ENCODE assay signal across 1 cellular context in genomic region chr1:202086579-202087350, GRCh38.
TF ChIP-seq lines count a peak whose summit lies in the region.

No MANE protein-coding gene starts in this region.

TF ChIP-seq in H1, 55 proteins besides CTCF, POLR2A, EP300 and RAD21:
- TF ChIP-seq FOSL1 (IDR thresholded peaks at IDR 0.05; ENCODE audit: insufficient read depth, low read depth, low read length) (no peak), SP1 (IDR thresholded peaks at IDR 0.05; ENCODE audit: low read depth, low read length) (0 out of 2 replicates have a peak, but pooled peaks have one; percentile 21), CHD1 (IDR thresholded peaks at IDR 0.05; ENCODE audit: low read depth, low read length) (no peak), BCL11A (IDR thresholded peaks at IDR 0.05; ENCODE audit: low read depth in 2 of 2, low read length in 2 of 2) (no peak), RBBP5 (IDR thresholded peaks at IDR 0.05; ENCODE audit: borderline replicate concordance, low read depth, low read length) (peak; percentile 4; the same call in 1 of the 2 replicates), SP2 (IDR thresholded peaks at IDR 0.05; ENCODE audit: low read length) (no peak), CTBP2 (IDR thresholded peaks at IDR 0.05; ENCODE audit: borderline replicate concordance, insufficient read depth, insufficient read length, low read length) (no peak), POLR2AphosphoS5 (IDR thresholded peaks at IDR 0.05; ENCODE audit: low read depth, low read length) (no peak), TAF1 (IDR thresholded peaks at IDR 0.05; ENCODE audit: low read depth, low read length) (0 out of 2 replicates have a peak, but pooled peaks have one; percentile 47), TBP (IDR thresholded peaks at IDR 0.05; ENCODE audit: low read depth, low read length) (peak; percentile 52), BACH1 (IDR thresholded peaks at IDR 0.05; ENCODE audit: low read length) (no peak), KDM4A (IDR thresholded peaks at IDR 0.05; ENCODE audit: low read depth, low read length, severe bottlenecking) (no peak), NANOG (IDR thresholded peaks at IDR 0.05; ENCODE audit: insufficient read depth, low read depth, low read length, poor library complexity, severe bottlenecking) (no peak), KDM1A (IDR thresholded peaks at IDR 0.05; ENCODE audit: borderline replicate concordance, low read length) (no peak), TCF12 (IDR thresholded peaks at IDR 0.05; ENCODE audit: low read depth, low read length) (no peak), CHD2 (IDR thresholded peaks at IDR 0.05; ENCODE audit: low read length) (no peak), EGR1 (IDR thresholded peaks at IDR 0.05; ENCODE audit: borderline replicate concordance, low read depth, low read length) (no peak), YY1 (IDR thresholded peaks at IDR 0.05; ENCODE audit: low read depth, low read length) (no peak), TEAD4 (IDR thresholded peaks at IDR 0.05; ENCODE audit: low read depth, low read length) (no peak)
- TF ChIP-seq, protein P1, sequence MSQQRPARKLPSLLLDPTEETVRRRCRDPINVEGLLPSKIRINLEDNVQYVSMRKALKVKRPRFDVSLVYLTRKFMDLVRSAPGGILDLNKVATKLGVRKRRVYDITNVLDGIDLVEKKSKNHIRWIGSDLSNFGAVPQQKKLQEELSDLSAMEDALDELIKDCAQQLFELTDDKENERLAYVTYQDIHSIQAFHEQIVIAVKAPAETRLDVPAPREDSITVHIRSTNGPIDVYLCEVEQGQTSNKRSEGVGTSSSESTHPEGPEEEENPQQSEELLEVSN (IDR thresholded peaks at IDR 0.05), result peak; percentile 32; the same call in 1 of the 2 replicates
- TF ChIP-seq, protein P2, sequence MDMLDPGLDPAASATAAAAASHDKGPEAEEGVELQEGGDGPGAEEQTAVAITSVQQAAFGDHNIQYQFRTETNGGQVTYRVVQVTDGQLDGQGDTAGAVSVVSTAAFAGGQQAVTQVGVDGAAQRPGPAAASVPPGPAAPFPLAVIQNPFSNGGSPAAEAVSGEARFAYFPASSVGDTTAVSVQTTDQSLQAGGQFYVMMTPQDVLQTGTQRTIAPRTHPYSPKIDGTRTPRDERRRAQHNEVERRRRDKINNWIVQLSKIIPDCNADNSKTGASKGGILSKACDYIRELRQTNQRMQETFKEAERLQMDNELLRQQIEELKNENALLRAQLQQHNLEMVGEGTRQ (IDR thresholded peaks at IDR 0.05; ENCODE audit: low read length), result no peak
